Comparison of ENCODE assay signal across 10 cellular contexts in the genomic region with DNA sequence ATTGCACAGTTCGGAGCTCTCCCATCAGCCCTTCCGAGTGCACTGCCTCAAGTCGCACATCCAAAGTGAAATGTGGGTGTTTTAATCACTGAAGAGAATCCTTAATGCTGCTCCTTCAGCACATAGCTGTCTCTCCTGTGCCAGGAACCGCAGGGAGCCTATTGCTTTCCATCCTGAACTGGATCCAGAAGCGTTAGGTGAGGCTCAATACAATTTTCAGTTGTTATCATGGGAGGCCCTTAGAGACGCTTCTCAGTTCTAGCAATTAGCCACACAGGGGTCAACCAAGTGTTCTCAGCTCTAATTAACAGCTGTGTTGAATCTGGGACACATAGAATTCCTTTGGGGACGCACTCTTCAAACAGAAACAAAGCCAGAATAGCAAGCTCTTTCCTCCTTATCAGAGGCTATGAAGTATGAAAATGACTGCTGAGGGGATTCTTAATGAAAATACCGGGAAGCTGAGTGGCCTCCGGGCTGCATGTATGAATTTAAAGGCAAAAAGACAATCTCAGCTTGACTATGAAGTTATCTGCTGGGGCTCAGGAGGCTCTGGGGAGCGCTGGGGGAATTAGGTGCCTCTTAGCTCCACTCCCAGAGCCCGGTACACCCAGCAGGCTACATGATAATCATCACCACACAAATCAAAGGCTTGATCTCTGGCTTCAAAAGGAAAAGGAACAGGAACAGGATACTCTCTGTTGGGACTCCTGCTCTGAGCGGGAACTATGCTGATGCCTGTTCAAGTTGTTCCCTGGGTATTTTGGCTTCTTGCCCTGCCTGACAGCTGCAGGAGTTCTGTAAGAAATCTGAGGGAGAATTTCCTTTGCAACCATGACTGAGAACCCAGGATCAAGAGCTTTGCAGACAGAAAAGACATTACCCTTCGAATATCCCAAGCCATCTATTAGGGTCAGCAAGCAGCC. TPM values are rescaled to one million over a fixed set of nuclear protein-coding genes. Genes with fewer than 3 reads are reported as not detected.
DNase-seq lines count a peak whose midpoint lies in the region; ATAC-seq and TF ChIP-seq lines count a peak whose summit lies in the region.
"Had no signal": no experiment of that assay in that cellular context is flagged by ENCODE, and none has a peak within 500 bp of the region (broad histone marks: within the 10 kb centered on the region; RNA-seq: fewer than 3 reads in every experiment).

No MANE protein-coding gene starts in this region.

- no peak overlapping the region for H3K4me3 ChIP-seq in fibroblast of the aortic adventitia (ENCODE audit: low read depth, low read length)

- DNase-seq in AG08396 (ENCODE audit: low spot score): peak; percentile 20
- peak; percentile 53 for DNase-seq in NCI-H446 treated with DMSO at 0.1 percent for 48 hours (lab: John Stamatoyannopoulos, UW)
- DNase-seq in fibroblast of the aortic adventitia (ENCODE audit: low read depth): peak; percentile 74
- peak; percentile 27 for DNase-seq in occipital lobe (lab: John Stamatoyannopoulos, UW)
- no peak for DNase-seq in activated T-cell treated with anti-CD3 and anti-CD28 coated beads, Interleukin-2, amount 50 U/mL, for 1 hour
- no peak for DNase-seq in iPS-NIHi11 (ENCODE audit: low spot score)
- DNase-seq: CD4-positive, CD25-positive, alpha-beta regulatory T cell; stimulated activated CD4-positive, alpha-beta T cell treated with anti-CD3 and anti-CD28 coated beads, Interleukin-4, amount 100 ng/mL, for 4 hours had no signal

- ATAC-seq in HG03460 (IDR thresholded peaks at IDR 0.05; ENCODE audit: unreplicated experiment): no peak
- no peak for ATAC-seq in GM21786 (IDR thresholded peaks at IDR 0.05; ENCODE audit: unreplicated experiment)

- TF ChIP-seq CTCF in fibroblast of the aortic adventitia (IDR thresholded peaks at IDR 0.05; ENCODE audit: insufficient read depth, low read length): no peak

RNA-seq across cellular contexts. Expression of a gene that starts 55.4 kb away (rescaled TPM):
- 10.4 and 24.0 TPM in 2 replicates for total RNA-seq in fibroblast of the aortic adventitia (ENCODE audit: low replicate concordance)
- 148 TPM for total RNA-seq in occipital lobe

Comparison
In these comparisons a context has a peak if more than half of its experiments do, and no peak if none do; other contexts are left out.
1. DNase-seq: peak in AG08396 (single experiment), NCI-H446 treated with DMSO at 0.1 percent for 48 hours (single experiment), fibroblast of the aortic adventitia (single experiment) and occipital lobe (single experiment); none in activated T-cell treated with anti-CD3 and anti-CD28 coated beads, Interleukin-2, amount 50 U/mL, for 1 hour (single experiment) and iPS-NIHi11 (single experiment).